26 cellular contexts compared by ENCODE assay signal in the genomic region with DNA sequence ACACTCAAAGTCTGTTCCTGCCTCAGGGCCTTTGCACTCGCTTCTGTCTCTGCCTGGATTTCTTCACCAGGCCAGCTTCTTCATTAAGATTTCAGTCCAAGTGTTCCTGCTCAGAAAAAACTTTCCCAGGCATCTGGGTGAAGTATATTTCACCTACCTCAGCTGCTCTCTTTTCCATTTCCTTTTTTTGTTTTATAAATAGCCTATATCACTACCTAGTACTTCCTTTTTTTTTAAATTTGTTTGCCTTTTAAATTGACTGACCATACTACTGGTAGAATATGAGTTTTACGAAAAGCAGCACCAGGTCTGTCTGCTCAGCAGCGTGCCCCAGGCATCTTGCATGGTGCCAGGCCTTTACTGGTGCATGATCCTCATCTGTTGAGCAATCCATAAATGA.
"Had no signal": no experiment of that assay in that cellular context is flagged by ENCODE, and none has a peak within 500 bp of the region (broad histone marks: within the 10 kb centered on the region; RNA-seq: fewer than 3 reads in every experiment).

No MANE protein-coding gene starts in this region.

- H3K79me2 ChIP-seq: parathyroid adenoma had no signal

- DNase-seq: effector CD8-positive, alpha-beta T cell; endodermal cell; foreskin fibroblast; gastrocnemius medialis; head of caudate nucleus; kidney; mucosa of descending colon; naive thymus-derived CD4-positive, alpha-beta T cell; stimulated activated CD4-positive, alpha-beta T cell treated with anti-CD3 and anti-CD28 coated beads, Interleukin-12 subunit alpha, Interleukin-12 subunit beta, amount 100 ng/mL, for 4 hours; stimulated activated CD4-positive, alpha-beta T cell treated with anti-CD3 and anti-CD28 coated beads, Interleukin-1b, Interleukin-23, amount 100 ng/mL, for 48 hours; stimulated activated CD4-positive, alpha-beta T cell treated with anti-CD3 and anti-CD28 coated beads, Interleukin-4, amount 100 ng/mL, for 1 hour; stimulated activated CD8-positive, alpha-beta memory T cell treated with anti-CD3 and anti-CD28 coated beads, Interleukin-4, amount 100 ng/mL, for 48 hours; stimulated activated naive CD4-positive, alpha-beta T cell; stimulated activated naive CD8-positive, alpha-beta T cell treated with anti-CD3 and anti-CD28 coated beads, Interleukin-15, amount 100 ng/mL, for 72 hours; transverse colon; upper lobe of right lung; uterus had no signal

- H3K27me3 ChIP-seq: gastrocnemius medialis, neural progenitor cell, suprapubic skin, transverse colon, uterus had no signal

- H3K4me1 ChIP-seq: gastrocnemius medialis, parathyroid adenoma, suprapubic skin, transverse colon, upper lobe of right lung, uterus had no signal

- H3K9me3 ChIP-seq: gastrocnemius medialis, mucosa of descending colon, suprapubic skin, transverse colon, upper lobe of right lung, uterus had no signal

- H3K36me3 ChIP-seq: gastrocnemius medialis, neural progenitor cell, suprapubic skin, transverse colon, upper lobe of right lung, uterus had no signal

- FAIRE-seq: kidney had no signal

- H3K9ac ChIP-seq: neural progenitor cell, parathyroid adenoma had no signal

- ATAC-seq: esophagus mucosa; gastrocnemius medialis; left lobe of liver; mucosa of descending colon; naive thymus-derived CD4-positive, alpha-beta T cell; sciatic nerve; stimulated activated naive CD8-positive, alpha-beta T cell treated with anti-CD3 and anti-CD28 coated beads, Interleukin-15, amount 100 ng/mL, for 72 hours; upper lobe of right lung had no signal

- H2AFZ ChIP-seq: neural progenitor cell, parathyroid adenoma had no signal

- H3K4me2 ChIP-seq: neural progenitor cell, smooth muscle cell had no signal

- H3K27ac ChIP-seq: epithelial cell of prostate, gastrocnemius medialis, neural progenitor cell, parathyroid adenoma, suprapubic skin, transverse colon, upper lobe of right lung, uterus had no signal

- H3K4me3 ChIP-seq: gastrocnemius medialis, lung, mucosa of descending colon, neural progenitor cell, smooth muscle cell, suprapubic skin, transverse colon, upper lobe of right lung, uterus had no signal
